In the genomic region with DNA sequence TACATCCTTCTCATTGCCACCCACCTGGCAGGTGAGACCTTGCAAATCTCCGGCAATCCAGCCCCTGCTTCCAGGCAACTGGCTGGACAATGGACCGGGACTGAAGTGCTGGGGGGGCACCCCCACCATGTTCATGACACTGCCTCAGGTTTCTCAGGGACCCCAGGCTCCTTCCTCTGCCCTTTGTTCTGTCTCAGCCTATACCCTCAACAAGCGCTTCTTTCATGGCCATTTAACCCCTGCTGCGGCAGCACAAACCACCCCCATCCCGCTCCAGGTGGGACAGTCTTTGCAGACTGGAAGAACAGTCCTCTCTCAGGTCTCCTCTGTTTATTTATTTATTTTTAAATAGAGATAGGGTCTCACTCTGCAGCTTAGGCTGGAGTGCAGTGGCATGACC, we compare ENCODE assay signal across 37 cellular contexts. TPM values are rescaled to one million over a fixed set of nuclear protein-coding genes. Genes with fewer than 3 reads are reported as not detected.
"Had no signal": no experiment of that assay in that cellular context is flagged by ENCODE, and none has a peak within 500 bp of the region (broad histone marks: within the 10 kb centered on the region; RNA-seq: fewer than 3 reads in every experiment).

No MANE protein-coding gene starts in this region.

- H3K27ac Mint-ChIP-seq: activated CD4-positive, alpha-beta T cell treated with anti-CD3 and anti-CD28 coated beads, Interleukin-2, amount 10 ng/mL, durations not matched to agents 24 days and 14 days; activated CD8-positive, alpha-beta T cell treated with anti-CD3 and anti-CD28 coated beads for 36 hours; activated naive CD4-positive, alpha-beta T cell treated with anti-CD3 and anti-CD28 coated beads for 36 hours; activated naive CD4-positive, alpha-beta T cell treated with anti-CD3 and anti-CD28 coated beads, Interleukin-2, amount 50 U/mL, for 72 hours; activated T-cell treated with anti-CD3 and anti-CD28 coated beads, Interleukin-2, amount 50 U/mL, for 72 hours; activated T-helper 17 cell treated with anti-CD3 and anti-CD28 coated beads, Interleukin-2, amount 50 U/mL, for 72 hours; T-cell had no signal

- H3K4me1 Mint-ChIP-seq: activated CD4-positive, alpha-beta T cell treated with anti-CD3 and anti-CD28 coated beads, Interleukin-2, amount 10 ng/mL, durations not matched to agents 24 days and 14 days; activated T-helper 17 cell treated with anti-CD3 and anti-CD28 coated beads, Interleukin-2, amount 50 U/mL, for 72 hours; T-cell had no signal

- H3K4me3 ChIP-seq: adrenal gland, body of pancreas, breast epithelium, Peyer's patch had no signal

- H3K4me3 Mint-ChIP-seq: activated CD4-positive, alpha-beta T cell treated with anti-CD3 and anti-CD28 coated beads, Interleukin-2, amount 10 ng/mL, durations not matched to agents 24 days and 14 days; activated CD8-positive, alpha-beta T cell treated with anti-CD3 and anti-CD28 coated beads for 36 hours; activated naive CD4-positive, alpha-beta T cell treated with anti-CD3 and anti-CD28 coated beads for 36 hours; activated T-cell treated with anti-CD3 and anti-CD28 coated beads, Interleukin-2, amount 50 U/mL, for 72 hours; activated T-helper 17 cell treated with anti-CD3 and anti-CD28 coated beads, Interleukin-2, amount 50 U/mL, for 72 hours; T-cell had no signal

- H3K36me3 Mint-ChIP-seq: activated naive CD4-positive, alpha-beta T cell treated with anti-CD3 and anti-CD28 coated beads, Interleukin-2, amount 50 U/mL, for 72 hours; T-cell had no signal

- H3K9me3 ChIP-seq: adrenal gland, body of pancreas, breast epithelium, Peyer's patch had no signal

- H3K36me3 ChIP-seq: adrenal gland, breast epithelium, Peyer's patch had no signal

- DNase-seq: activated CD4-positive, alpha-beta T cell treated with anti-CD3 and anti-CD28 coated beads for 1 hour; activated CD4-positive, alpha-beta T cell treated with anti-CD3 and anti-CD28 coated beads, Interleukin-2, amount 10 ng/mL, durations not matched to agents 24 days and 14 days; activated CD4-positive, alpha-beta T cell treated with anti-CD3 and anti-CD28 coated beads, Interleukin-2, amount 50 U/mL, for 4 hours; activated CD4-positive, CD25-positive, alpha-beta regulatory T cell; activated CD8-positive, alpha-beta T cell treated with anti-CD3 and anti-CD28 coated beads for 36 hours; activated gamma-delta T cell treated with Interleukin-2 at 50 U/mL for 16 hours; activated naive CD4-positive, alpha-beta T cell treated with anti-CD3 and anti-CD28 coated beads for 36 hours; activated T-cell treated with anti-CD3 and anti-CD28 coated beads, Interleukin-2, amount 50 U/mL, for 1 hour; activated T-cell treated with anti-CD3 and anti-CD28 coated beads, Interleukin-2, amount 50 U/mL, for 72 hours; adrenal gland; body of pancreas; NCI-H1092 treated with DMSO at 0.1 percent for 48 hours; NCI-H1417; NCI-H146; NCI-H187; NCI-H2029 treated with DMSO at 0.1 percent for 48 hours; NCI-H2107; NCI-H2171; NCI-H510A; NCI-H526; NCI-H748 treated with DMSO at 0.1 percent for 48 hours; NK-92 treated with Interleukin-12 subunit alpha and Interleukin-12 subunit beta, amount 100 ng/mL, for 24 hours; PC-3; RPMI8226; SIG-M5; T-cell; T-helper 2 cell; T-helper 9 cell had no signal

- H3K27me3 ChIP-seq: adrenal gland, body of pancreas, breast epithelium, Peyer's patch had no signal

- H3K9me3 Mint-ChIP-seq: activated CD4-positive, alpha-beta T cell treated with anti-CD3 and anti-CD28 coated beads, Interleukin-2, amount 10 ng/mL, durations not matched to agents 24 days and 14 days; activated CD8-positive, alpha-beta T cell treated with anti-CD3 and anti-CD28 coated beads for 36 hours; activated naive CD4-positive, alpha-beta T cell treated with anti-CD3 and anti-CD28 coated beads for 36 hours; activated naive CD4-positive, alpha-beta T cell treated with anti-CD3 and anti-CD28 coated beads, Interleukin-2, amount 50 U/mL, for 72 hours; activated T-cell treated with anti-CD3 and anti-CD28 coated beads, Interleukin-2, amount 50 U/mL, for 72 hours; activated T-helper 17 cell treated with anti-CD3 and anti-CD28 coated beads, Interleukin-2, amount 50 U/mL, for 72 hours; T-cell had no signal

- H3K4me1 ChIP-seq: adrenal gland, body of pancreas, breast epithelium, Peyer's patch had no signal

- ATAC-seq: activated CD8-positive, alpha-beta T cell treated with anti-CD3 and anti-CD28 coated beads for 36 hours; activated naive CD4-positive, alpha-beta T cell treated with anti-CD3 and anti-CD28 coated beads, Interleukin-2, amount 50 U/mL, for 72 hours; activated T-cell treated with anti-CD3 and anti-CD28 coated beads, Interleukin-2, amount 50 U/mL, for 72 hours; activated T-helper 17 cell treated with anti-CD3 and anti-CD28 coated beads, Interleukin-2, amount 50 U/mL, for 72 hours; body of pancreas; PC-3; Right ventricle myocardium inferior; SK-N-SH treated with all-trans-retinoic acid at 6 μM for 48 hours; T-cell had no signal

- H3K27ac ChIP-seq: adrenal gland, body of pancreas, breast epithelium, Peyer's patch, VCaP had no signal

RNA-seq across cellular contexts. Expression of gene ISM2, which starts 7.6 kb away (rescaled TPM):
- total RNA-seq: activated CD8-positive, alpha-beta memory T cell treated with anti-CD3 and anti-CD28 coated beads for 36 hours; activated naive CD4-positive, alpha-beta T cell treated with anti-CD3 and anti-CD28 coated beads for 36 hours; activated T-cell treated with anti-CD3 and anti-CD28 coated beads, Interleukin-2, amount 50 U/mL, for 72 hours; body of pancreas; cardiac septum; Peyer's patch; Right ventricle myocardium inferior; T-cell had no signal
